ENCODE assay signal across 1 cellular context in the genomic region with DNA sequence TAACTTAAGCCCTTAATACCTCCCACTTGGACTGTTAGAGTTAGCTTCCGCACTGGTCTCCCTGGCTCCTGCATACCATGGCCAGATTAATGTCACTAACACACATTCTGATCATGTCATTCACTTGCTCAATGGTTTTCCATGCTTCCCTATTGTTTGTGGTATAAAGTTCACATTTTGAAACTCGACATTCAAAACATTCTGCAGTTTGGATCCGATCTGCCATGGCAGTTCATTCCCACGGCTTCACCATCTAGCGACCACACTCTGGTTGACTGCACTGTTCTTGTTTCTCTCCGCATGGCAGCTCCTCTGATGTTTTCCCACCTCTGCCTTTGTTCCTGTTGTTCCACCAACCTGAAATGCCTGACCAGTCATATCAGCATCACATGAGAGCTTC.
TF ChIP-seq lines count a peak whose summit lies in the region.

No MANE protein-coding gene starts in this region.

TF ChIP-seq in WTC11, 78 proteins besides CTCF, POLR2A, EP300 and RAD21 (continued from another document):
- TF ChIP-seq, protein P1, sequence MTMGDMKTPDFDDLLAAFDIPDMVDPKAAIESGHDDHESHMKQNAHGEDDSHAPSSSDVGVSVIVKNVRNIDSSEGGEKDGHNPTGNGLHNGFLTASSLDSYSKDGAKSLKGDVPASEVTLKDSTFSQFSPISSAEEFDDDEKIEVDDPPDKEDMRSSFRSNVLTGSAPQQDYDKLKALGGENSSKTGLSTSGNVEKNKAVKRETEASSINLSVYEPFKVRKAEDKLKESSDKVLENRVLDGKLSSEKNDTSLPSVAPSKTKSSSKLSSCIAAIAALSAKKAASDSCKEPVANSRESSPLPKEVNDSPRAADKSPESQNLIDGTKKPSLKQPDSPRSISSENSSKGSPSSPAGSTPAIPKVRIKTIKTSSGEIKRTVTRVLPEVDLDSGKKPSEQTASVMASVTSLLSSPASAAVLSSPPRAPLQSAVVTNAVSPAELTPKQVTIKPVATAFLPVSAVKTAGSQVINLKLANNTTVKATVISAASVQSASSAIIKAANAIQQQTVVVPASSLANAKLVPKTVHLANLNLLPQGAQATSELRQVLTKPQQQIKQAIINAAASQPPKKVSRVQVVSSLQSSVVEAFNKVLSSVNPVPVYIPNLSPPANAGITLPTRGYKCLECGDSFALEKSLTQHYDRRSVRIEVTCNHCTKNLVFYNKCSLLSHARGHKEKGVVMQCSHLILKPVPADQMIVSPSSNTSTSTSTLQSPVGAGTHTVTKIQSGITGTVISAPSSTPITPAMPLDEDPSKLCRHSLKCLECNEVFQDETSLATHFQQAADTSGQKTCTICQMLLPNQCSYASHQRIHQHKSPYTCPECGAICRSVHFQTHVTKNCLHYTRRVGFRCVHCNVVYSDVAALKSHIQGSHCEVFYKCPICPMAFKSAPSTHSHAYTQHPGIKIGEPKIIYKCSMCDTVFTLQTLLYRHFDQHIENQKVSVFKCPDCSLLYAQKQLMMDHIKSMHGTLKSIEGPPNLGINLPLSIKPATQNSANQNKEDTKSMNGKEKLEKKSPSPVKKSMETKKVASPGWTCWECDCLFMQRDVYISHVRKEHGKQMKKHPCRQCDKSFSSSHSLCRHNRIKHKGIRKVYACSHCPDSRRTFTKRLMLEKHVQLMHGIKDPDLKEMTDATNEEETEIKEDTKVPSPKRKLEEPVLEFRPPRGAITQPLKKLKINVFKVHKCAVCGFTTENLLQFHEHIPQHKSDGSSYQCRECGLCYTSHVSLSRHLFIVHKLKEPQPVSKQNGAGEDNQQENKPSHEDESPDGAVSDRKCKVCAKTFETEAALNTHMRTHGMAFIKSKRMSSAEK (CRISPR knock-in tag; IDR thresholded peaks at IDR 0.05; ENCODE audit: borderline replicate concordance): no peak
- TF ChIP-seq, protein P2, sequence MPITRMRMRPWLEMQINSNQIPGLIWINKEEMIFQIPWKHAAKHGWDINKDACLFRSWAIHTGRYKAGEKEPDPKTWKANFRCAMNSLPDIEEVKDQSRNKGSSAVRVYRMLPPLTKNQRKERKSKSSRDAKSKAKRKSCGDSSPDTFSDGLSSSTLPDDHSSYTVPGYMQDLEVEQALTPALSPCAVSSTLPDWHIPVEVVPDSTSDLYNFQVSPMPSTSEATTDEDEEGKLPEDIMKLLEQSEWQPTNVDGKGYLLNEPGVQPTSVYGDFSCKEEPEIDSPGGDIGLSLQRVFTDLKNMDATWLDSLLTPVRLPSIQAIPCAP (CRISPR knock-in tag; IDR thresholded peaks at IDR 0.05): no peak
- TF ChIP-seq ZNF219 (CRISPR knock-in tag; IDR thresholded peaks at IDR 0.05; ENCODE audit: borderline replicate concordance): no peak
- no peak for TF ChIP-seq FOXK1 (CRISPR knock-in tag; IDR thresholded peaks at IDR 0.05)
- TF ChIP-seq GRHL2 (CRISPR knock-in tag; IDR thresholded peaks at IDR 0.05; ENCODE audit: insufficient replicate concordance, severe bottlenecking): no peak
- TF ChIP-seq KAT7 (CRISPR knock-in tag; IDR thresholded peaks at IDR 0.05; ENCODE audit: borderline replicate concordance): no peak
- TF ChIP-seq ESRRA (CRISPR knock-in tag; IDR thresholded peaks at IDR 0.05; ENCODE audit: borderline replicate concordance): no peak
- no peak for TF ChIP-seq ETV6 (CRISPR knock-in tag; IDR thresholded peaks at IDR 0.05)
- TF ChIP-seq ZNF396 (CRISPR knock-in tag; IDR thresholded peaks at IDR 0.05; ENCODE audit: borderline replicate concordance): no peak
- TF ChIP-seq, protein P3, sequence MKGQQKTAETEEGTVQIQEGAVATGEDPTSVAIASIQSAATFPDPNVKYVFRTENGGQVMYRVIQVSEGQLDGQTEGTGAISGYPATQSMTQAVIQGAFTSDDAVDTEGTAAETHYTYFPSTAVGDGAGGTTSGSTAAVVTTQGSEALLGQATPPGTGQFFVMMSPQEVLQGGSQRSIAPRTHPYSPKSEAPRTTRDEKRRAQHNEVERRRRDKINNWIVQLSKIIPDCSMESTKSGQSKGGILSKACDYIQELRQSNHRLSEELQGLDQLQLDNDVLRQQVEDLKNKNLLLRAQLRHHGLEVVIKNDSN (CRISPR knock-in tag; IDR thresholded peaks at IDR 0.05): no peak
TF ChIP-seq in WTC11: peak in this region for 0.
